ENCODE assay signal across 26 cellular contexts in the genomic region with DNA sequence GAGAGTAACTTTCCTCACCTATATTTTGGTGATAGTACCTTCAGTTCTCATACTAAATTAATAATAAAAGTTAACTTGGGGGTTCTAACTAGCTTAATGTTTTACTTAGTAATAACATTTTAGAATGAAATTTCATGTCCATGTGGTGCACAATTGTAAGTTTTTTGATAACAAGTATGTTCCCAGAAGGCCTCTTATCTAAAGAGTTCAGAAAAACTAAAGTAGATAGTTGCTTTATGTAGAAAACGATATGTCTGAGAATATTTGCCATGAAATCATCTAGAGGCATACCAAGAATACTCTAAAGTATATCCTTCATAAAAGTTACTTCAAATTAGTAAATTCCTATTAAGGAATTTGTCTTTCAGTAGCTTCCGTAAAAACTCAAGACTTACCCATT. TPM values are rescaled to one million over a fixed set of nuclear protein-coding genes. Genes with fewer than 3 reads are reported as not detected.
"Had no signal": no experiment of that assay in that cellular context is flagged by ENCODE, and none has a peak within 500 bp of the region (broad histone marks: within the 10 kb centered on the region; RNA-seq: fewer than 3 reads in every experiment).

No MANE protein-coding gene starts in this region.

- H3K4me1 ChIP-seq: SJCRH30 had no signal

- DNase-seq: activated CD4-positive, alpha-beta memory T cell treated with anti-CD3 and anti-CD28 coated beads, Interleukin-2, amount 10 ng/mL, durations not matched to agents 7 days and 5 days; activated CD4-positive, alpha-beta T cell treated with anti-CD3 and anti-CD28 coated beads for 36 hours; activated CD4-positive, alpha-beta T cell treated with anti-CD3 and anti-CD28 coated beads, Interleukin-2, amount 50 U/mL, for 1 hour; activated CD8-positive, alpha-beta memory T cell treated with anti-CD3 and anti-CD28 coated beads, Interleukin-2, amount 50 U/mL, for 4 hours; activated gamma-delta T cell treated with Interleukin-2 at 50 U/mL for 16 hours; activated naive CD4-positive, alpha-beta T cell treated with anti-CD3 and anti-CD28 coated beads, Interleukin-2, amount 10 ng/mL, durations not matched to agents 7 days and 5 days; activated naive CD8-positive, alpha-beta T cell treated with anti-CD3 and anti-CD28 coated beads for 36 hours; activated T-cell treated with anti-CD3 and anti-CD28 coated beads, Interleukin-2, amount 50 U/mL, for 72 hours; brain microvascular endothelial cell; cerebellar nuclear complex; KBM-7; MG63; MV-4-11; NCI-H1092 treated with DMSO at 0.1 percent for 48 hours; NCI-H1436; NCI-H1694 treated with DMSO at 0.1 percent for 48 hours; NCI-H2029 treated with DMSO at 0.1 percent for 48 hours; NCI-H345; NCI-H510A; NCI-H82; Right ventricle myocardium superior; RPMI8226; SJCRH30; WERI-Rb-1 had no signal

- H3K9me3 ChIP-seq: MG63, SJCRH30 had no signal

- H3K36me3 ChIP-seq: brain microvascular endothelial cell, WERI-Rb-1 had no signal

- H3K4me3 Mint-ChIP-seq: activated CD4-positive, alpha-beta memory T cell treated with anti-CD3 and anti-CD28 coated beads, Interleukin-2, amount 10 ng/mL, durations not matched to agents 7 days and 5 days; activated CD4-positive, alpha-beta T cell treated with anti-CD3 and anti-CD28 coated beads for 36 hours; activated naive CD4-positive, alpha-beta T cell treated with anti-CD3 and anti-CD28 coated beads, Interleukin-2, amount 10 ng/mL, durations not matched to agents 7 days and 5 days; activated naive CD8-positive, alpha-beta T cell treated with anti-CD3 and anti-CD28 coated beads for 36 hours; activated T-cell treated with anti-CD3 and anti-CD28 coated beads, Interleukin-2, amount 50 U/mL, for 72 hours; T-helper 1 cell treated with Interleukin-12 subunit alpha and Interleukin-12 subunit beta and Interleukin-4 antibody, amounts not matched to agents 30 μg/mL and 1 μg/mL, for 36 hours had no signal

- H3K27me3 Mint-ChIP-seq: activated CD4-positive, alpha-beta memory T cell treated with anti-CD3 and anti-CD28 coated beads, Interleukin-2, amount 10 ng/mL, durations not matched to agents 7 days and 5 days; activated CD4-positive, alpha-beta T cell treated with anti-CD3 and anti-CD28 coated beads for 36 hours; activated naive CD4-positive, alpha-beta T cell treated with anti-CD3 and anti-CD28 coated beads, Interleukin-2, amount 10 ng/mL, durations not matched to agents 7 days and 5 days; activated naive CD8-positive, alpha-beta T cell treated with anti-CD3 and anti-CD28 coated beads for 36 hours had no signal

- H3K27ac Mint-ChIP-seq: activated CD4-positive, alpha-beta memory T cell treated with anti-CD3 and anti-CD28 coated beads, Interleukin-2, amount 10 ng/mL, durations not matched to agents 7 days and 5 days; activated CD4-positive, alpha-beta T cell treated with anti-CD3 and anti-CD28 coated beads for 36 hours; activated naive CD4-positive, alpha-beta T cell treated with anti-CD3 and anti-CD28 coated beads, Interleukin-2, amount 10 ng/mL, durations not matched to agents 7 days and 5 days; activated naive CD8-positive, alpha-beta T cell treated with anti-CD3 and anti-CD28 coated beads for 36 hours; activated T-cell treated with anti-CD3 and anti-CD28 coated beads, Interleukin-2, amount 50 U/mL, for 72 hours; activated T-helper 2 cell treated with anti-CD3 and anti-CD28 coated beads, Interferon-gamma antibody, Interleukin-2, Interleukin-4, amounts not matched to agents 10 μg/mL and 5 μg/mL and 100 μg/mL, durations not matched to agents 14 hours and 24 hours and 36 hours; T-helper 1 cell treated with Interleukin-12 subunit alpha and Interleukin-12 subunit beta and Interleukin-4 antibody, amounts not matched to agents 30 μg/mL and 1 μg/mL, for 36 hours had no signal

- H3K4me1 Mint-ChIP-seq: activated CD4-positive, alpha-beta memory T cell treated with anti-CD3 and anti-CD28 coated beads, Interleukin-2, amount 10 ng/mL, durations not matched to agents 7 days and 5 days; activated naive CD4-positive, alpha-beta T cell treated with anti-CD3 and anti-CD28 coated beads, Interleukin-2, amount 10 ng/mL, durations not matched to agents 7 days and 5 days had no signal

- H3K9me3 Mint-ChIP-seq: activated CD4-positive, alpha-beta memory T cell treated with anti-CD3 and anti-CD28 coated beads, Interleukin-2, amount 10 ng/mL, durations not matched to agents 7 days and 5 days; activated naive CD4-positive, alpha-beta T cell treated with anti-CD3 and anti-CD28 coated beads, Interleukin-2, amount 10 ng/mL, durations not matched to agents 7 days and 5 days; activated naive CD8-positive, alpha-beta T cell treated with anti-CD3 and anti-CD28 coated beads for 36 hours; activated T-cell treated with anti-CD3 and anti-CD28 coated beads, Interleukin-2, amount 50 U/mL, for 72 hours; activated T-helper 2 cell treated with anti-CD3 and anti-CD28 coated beads, Interferon-gamma antibody, Interleukin-2, Interleukin-4, amounts not matched to agents 10 μg/mL and 5 μg/mL and 100 μg/mL, durations not matched to agents 14 hours and 24 hours and 36 hours; T-helper 1 cell treated with Interleukin-12 subunit alpha and Interleukin-12 subunit beta and Interleukin-4 antibody, amounts not matched to agents 30 μg/mL and 1 μg/mL, for 36 hours had no signal

- H3K27ac ChIP-seq: brain microvascular endothelial cell, SJCRH30, WERI-Rb-1 had no signal

- H3K27me3 ChIP-seq: brain microvascular endothelial cell, MG63, SJCRH30 had no signal

- H3K4me3 ChIP-seq: MG63, SJCRH30 had no signal

RNA-seq across cellular contexts. Expression of gene ADCY10, which starts 10.2 kb away (rescaled TPM):
- total RNA-seq: activated naive CD8-positive, alpha-beta T cell treated with anti-CD3 and anti-CD28 coated beads for 36 hours had no signal
